In the genomic region with DNA sequence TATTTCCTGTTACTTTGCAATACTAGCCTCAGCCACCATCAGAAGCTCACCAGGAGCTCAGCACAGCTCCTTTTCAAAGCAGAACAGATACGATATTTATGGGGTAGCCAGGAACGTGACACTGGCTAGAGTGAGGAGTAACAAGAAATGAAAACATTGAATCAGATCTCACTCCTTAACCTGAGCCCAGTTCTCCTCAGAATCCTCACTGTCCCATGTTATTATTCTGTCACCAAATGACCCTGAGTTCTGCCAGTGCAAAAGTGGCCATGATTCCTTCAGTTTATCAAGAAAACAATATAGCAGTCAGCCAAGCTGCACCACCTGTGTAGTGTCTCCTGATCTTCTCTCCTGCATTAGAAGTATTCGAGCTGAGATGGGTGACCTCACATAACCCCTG, we compare ENCODE assay signal across 22 cellular contexts.
DNase-seq lines count a peak whose midpoint lies in the region; ATAC-seq and TF ChIP-seq lines count a peak whose summit lies in the region.
"Had no signal": no experiment of that assay in that cellular context is flagged by ENCODE, and none has a peak within 500 bp of the region (broad histone marks: within the 10 kb centered on the region; RNA-seq: fewer than 3 reads in every experiment).

No MANE protein-coding gene starts in this region.

- H3K9me3 ChIP-seq in WERI-Rb-1 (ENCODE audit: severe bottlenecking), result no peaks in the 10 kb centered on the region
- H3K9me3 ChIP-seq in neural progenitor cell (ENCODE audit: low read depth), result no peaks in the 10 kb centered on the region
- H3K9me3 ChIP-seq: BLaER1, Caco-2, MG63 had no signal

- H3K9me3 Mint-ChIP-seq in neural progenitor cell, result no peaks in the 10 kb centered on the region

- DNase-seq in NCI-H524 (lab: John Stamatoyannopoulos, UW) (peak; percentile 35 to 72), NCI-H524 treated with DMSO at 0.1 percent for 48 hours (lab: John Stamatoyannopoulos, UW) (no peak), WERI-Rb-1 (peak; percentile 9), neural progenitor cell (ENCODE audit: low spot score) (peak; percentile 16), NCI-H510A treated with DMSO at 0.1 percent for 48 hours (lab: John Stamatoyannopoulos, UW) (no peak), NCI-H82 treated with DMSO at 0.1 percent for 48 hours (lab: John Stamatoyannopoulos, UW; ENCODE audit: unreplicated experiment) (no peak)
- DNase-seq: Caco-2; CD4-positive, alpha-beta T cell; DMS 273 treated with DMSO at 0.1 percent for 48 hours; DND-41; MG63; NCI-H1694; NCI-H2029 treated with DMSO at 0.1 percent for 48 hours; NCI-H2171; NCI-H226; NCI-H510A; PC-9; Right ventricle myocardium superior; T-helper 1 cell had no signal

- H3K36me3 Mint-ChIP-seq in neural progenitor cell, result no peaks in the 10 kb centered on the region

- H3K36me3 ChIP-seq in WERI-Rb-1, result no peaks in the 10 kb centered on the region
- H3K36me3 ChIP-seq in neural progenitor cell, result no peaks in the 10 kb centered on the region
- H3K36me3 ChIP-seq: BLaER1, MG63 had no signal

- H3K27me3 Mint-ChIP-seq in neural progenitor cell (ENCODE audit: insufficient read depth, low read depth), result peaks cover 2% of the 10 kb centered on the region
- H3K27me3 Mint-ChIP-seq: CD4-positive, alpha-beta T cell had no signal

- H3K27me3 ChIP-seq in WERI-Rb-1 (ENCODE audit: insufficient read depth, low read depth, severe bottlenecking) (peaks cover 42% of the 10 kb centered on the region), neural progenitor cell (no peaks in the 10 kb centered on the region)
- H3K27me3 ChIP-seq: BLaER1, MG63 had no signal

- TF ChIP-seq CTCF in WERI-Rb-1 (IDR thresholded peaks at IDR 0.05; ENCODE audit: low read depth, low read length) (no peak), neural progenitor cell (IDR thresholded peaks at IDR 0.05) (no peak)

- peak overlapping the region; percentile 59 for H3K4me2 ChIP-seq in neural progenitor cell
- H3K4me2 ChIP-seq: BLaER1, PC-9 had no signal

- no peaks in the 10 kb centered on the region for H3F3A ChIP-seq in neural progenitor cell (ENCODE audit: low read depth)

- no peak overlapping the region for H3K4me3 Mint-ChIP-seq in neural progenitor cell
- H3K4me3 Mint-ChIP-seq: CD4-positive, alpha-beta T cell had no signal

- H3K4me1 ChIP-seq in neural progenitor cell, result peaks cover 28% of the 10 kb centered on the region
- H3K4me1 ChIP-seq: Caco-2 had no signal

- H2AFZ ChIP-seq in neural progenitor cell (replicated peaks), result no peak overlapping the region
- H2AFZ ChIP-seq: PC-9 had no signal

- H4K20me1 ChIP-seq in neural progenitor cell (ENCODE audit: low read depth), result no peaks in the 10 kb centered on the region
- H4K20me1 ChIP-seq: BLaER1 had no signal

- no peak overlapping the region for H3K4me3 ChIP-seq in WERI-Rb-1 (ENCODE audit: low read depth, low read length)
- no peak overlapping the region for H3K4me3 ChIP-seq in neural progenitor cell
- H3K4me3 ChIP-seq: BLaER1, MG63, PC-9 had no signal

- H3K27ac ChIP-seq in WERI-Rb-1 (no peak overlapping the region), neural progenitor cell (no peak overlapping the region)
- H3K27ac ChIP-seq: BLaER1, PC-9 had no signal

- no peak overlapping the region for H3K27ac Mint-ChIP-seq in neural progenitor cell
- H3K27ac Mint-ChIP-seq: CD4-positive, alpha-beta T cell had no signal

- H3K4me1 Mint-ChIP-seq in neural progenitor cell, result peaks cover 25% of the 10 kb centered on the region

- H3K79me2 ChIP-seq in neural progenitor cell (ENCODE audit: low read depth), result no peaks in the 10 kb centered on the region

- H3K9ac ChIP-seq in neural progenitor cell, result no peak overlapping the region
- H3K9ac ChIP-seq: BLaER1 had no signal

- no peak for ATAC-seq in GM18511 (IDR thresholded peaks at IDR 0.05; ENCODE audit: unreplicated experiment)
- ATAC-seq: HCT116 had no signal

Comparison
In these comparisons a context has a peak if more than half of its experiments do, and no peak if none do; other contexts are left out.
1. DNase-seq: peak in NCI-H524 (2 of 2), WERI-Rb-1 (single experiment) and neural progenitor cell (single experiment); none in NCI-H524 treated with DMSO at 0.1 percent for 48 hours (single experiment), NCI-H510A treated with DMSO at 0.1 percent for 48 hours (single experiment) and NCI-H82 treated with DMSO at 0.1 percent for 48 hours (single experiment).